ENCODE assay signal across 12 cellular contexts in the genomic region with DNA sequence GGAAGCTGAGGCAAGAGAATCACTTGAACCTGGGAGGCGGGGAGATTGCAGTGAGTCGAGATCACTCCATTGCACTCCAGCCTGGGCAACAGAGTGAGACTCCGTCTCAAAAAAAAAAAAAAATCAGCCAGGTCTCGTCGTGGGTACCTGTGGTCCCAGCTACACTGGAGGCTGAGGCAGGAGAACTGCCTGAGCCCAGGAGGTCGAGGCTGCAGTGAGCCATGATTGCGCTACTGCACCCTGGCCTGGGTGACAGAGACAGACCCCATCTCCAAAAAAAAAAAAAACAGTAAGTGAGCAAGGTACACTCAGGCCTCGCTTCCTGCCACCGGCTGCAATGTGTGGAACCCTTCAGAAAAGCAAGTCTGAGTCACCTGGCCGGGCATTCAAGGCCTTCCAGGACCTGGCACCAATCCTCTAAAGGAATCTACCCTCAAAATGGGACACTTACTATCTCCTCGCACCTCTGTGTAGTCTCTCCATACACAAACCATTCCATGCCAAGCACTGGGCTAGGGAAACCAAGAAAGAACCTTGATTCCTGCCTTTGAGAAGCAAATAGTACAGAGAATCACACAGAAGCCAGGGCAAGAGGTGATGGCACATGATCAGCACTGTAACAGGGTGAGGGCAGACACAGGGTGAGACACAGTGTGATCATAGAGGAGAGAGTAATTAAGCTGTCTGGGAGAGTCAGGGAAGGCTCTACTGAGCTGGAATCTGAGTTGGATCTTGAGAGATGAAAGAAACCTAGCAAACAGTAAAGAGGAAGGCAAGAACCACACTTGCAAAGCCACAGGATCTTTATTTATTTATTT. TPM values are rescaled to one million over a fixed set of nuclear protein-coding genes. Genes with fewer than 3 reads are reported as not detected.
DNase-seq lines count a peak whose midpoint lies in the region; TF ChIP-seq lines count a peak whose summit lies in the region.
"Had no signal": no experiment of that assay in that cellular context is flagged by ENCODE, and none has a peak within 500 bp of the region (broad histone marks: within the 10 kb centered on the region; RNA-seq: fewer than 3 reads in every experiment).

No MANE protein-coding gene starts in this region.

- TF ChIP-seq CTCF in right atrium auricular region (IDR thresholded peaks at IDR 0.05), result no peak

- peaks cover 48% of the 10 kb centered on the region for H3K36me3 Mint-ChIP-seq in activated T-cell treated with anti-CD3 and anti-CD28 coated beads, Interleukin-2, amount 50 U/mL, for 24 hours (ENCODE audit: low read depth)
- H3K36me3 Mint-ChIP-seq in activated CD4-positive, alpha-beta memory T cell treated with anti-CD3 and anti-CD28 coated beads, Interleukin-2, amount 10 ng/mL, durations not matched to agents 7 days and 5 days (ENCODE audit: low read depth), result peaks cover 46% of the 10 kb centered on the region
- H3K36me3 Mint-ChIP-seq in stimulated activated naive CD8-positive, alpha-beta T cell treated with anti-CD3 and anti-CD28 coated beads, Interleukin-15, Interleukin-2, amounts not matched to agents 100 ng/mL and 50 ng/mL, for 24 hours (ENCODE audit: low read depth), result peaks cover 37% of the 10 kb centered on the region

- H3K4me3 Mint-ChIP-seq in activated T-cell treated with anti-CD3 and anti-CD28 coated beads, Interleukin-2, amount 50 U/mL, for 24 hours, result no peak overlapping the region
- no peak overlapping the region for H3K4me3 Mint-ChIP-seq in activated CD4-positive, alpha-beta memory T cell treated with anti-CD3 and anti-CD28 coated beads, Interleukin-2, amount 10 ng/mL, durations not matched to agents 7 days and 5 days
- H3K4me3 Mint-ChIP-seq in stimulated activated naive CD8-positive, alpha-beta T cell treated with anti-CD3 and anti-CD28 coated beads, Interleukin-15, Interleukin-2, amounts not matched to agents 100 ng/mL and 50 ng/mL, for 24 hours, result no peak overlapping the region

- DNase-seq in activated T-cell treated with anti-CD3 and anti-CD28 coated beads, Interleukin-2, amount 50 U/mL, for 24 hours, result no peak
- DNase-seq in activated T-cell treated with anti-CD3 and anti-CD28 coated beads for 4 hours, result no peak
- no peak for DNase-seq in activated CD4-positive, alpha-beta memory T cell treated with anti-CD3 and anti-CD28 coated beads, Interleukin-2, amount 10 ng/mL, durations not matched to agents 7 days and 5 days
- no peak for DNase-seq in right atrium auricular region (ENCODE audit: low spot score)
- no peak for DNase-seq in cerebellar nuclear complex (lab: John Stamatoyannopoulos, UW)
- no peak for DNase-seq in NCI-H524 treated with DMSO at 0.1 percent for 48 hours (lab: John Stamatoyannopoulos, UW)
- DNase-seq in epidermal melanocyte (ENCODE audit: insufficient read length, low spot score), result no peak
- DNase-seq: H7, lower lobe of right lung, NCI-H774 had no signal

- H3K27me3 Mint-ChIP-seq in activated T-cell treated with anti-CD3 and anti-CD28 coated beads, Interleukin-2, amount 50 U/mL, for 24 hours, result no peaks in the 10 kb centered on the region
- H3K27me3 Mint-ChIP-seq in activated CD4-positive, alpha-beta memory T cell treated with anti-CD3 and anti-CD28 coated beads, Interleukin-2, amount 10 ng/mL, durations not matched to agents 7 days and 5 days, result no peaks in the 10 kb centered on the region
- no peaks in the 10 kb centered on the region for H3K27me3 Mint-ChIP-seq in stimulated activated naive CD8-positive, alpha-beta T cell treated with anti-CD3 and anti-CD28 coated beads, Interleukin-15, Interleukin-2, amounts not matched to agents 100 ng/mL and 50 ng/mL, for 24 hours

- H3K27ac ChIP-seq in right atrium auricular region, result peak overlapping the region; percentile 76 to 93
- H3K27ac ChIP-seq: lower lobe of right lung had no signal

- no peaks in the 10 kb centered on the region for H3K27me3 ChIP-seq in right atrium auricular region

- no peak overlapping the region for H3K4me3 ChIP-seq in right atrium auricular region
- H3K4me3 ChIP-seq: lower lobe of right lung had no signal

- H3K9me3 Mint-ChIP-seq in activated T-cell treated with anti-CD3 and anti-CD28 coated beads, Interleukin-2, amount 50 U/mL, for 24 hours, result no peaks in the 10 kb centered on the region
- H3K9me3 Mint-ChIP-seq in activated CD4-positive, alpha-beta memory T cell treated with anti-CD3 and anti-CD28 coated beads, Interleukin-2, amount 10 ng/mL, durations not matched to agents 7 days and 5 days, result no peaks in the 10 kb centered on the region
- no peaks in the 10 kb centered on the region for H3K9me3 Mint-ChIP-seq in stimulated activated naive CD8-positive, alpha-beta T cell treated with anti-CD3 and anti-CD28 coated beads, Interleukin-15, Interleukin-2, amounts not matched to agents 100 ng/mL and 50 ng/mL, for 24 hours

- H3K4me1 Mint-ChIP-seq in activated T-cell treated with anti-CD3 and anti-CD28 coated beads, Interleukin-2, amount 50 U/mL, for 24 hours (ENCODE audit: low read depth), result peaks cover 66% of the 10 kb centered on the region
- H3K4me1 Mint-ChIP-seq in activated CD4-positive, alpha-beta memory T cell treated with anti-CD3 and anti-CD28 coated beads, Interleukin-2, amount 10 ng/mL, durations not matched to agents 7 days and 5 days, result peaks cover 69% of the 10 kb centered on the region
- H3K4me1 Mint-ChIP-seq in stimulated activated naive CD8-positive, alpha-beta T cell treated with anti-CD3 and anti-CD28 coated beads, Interleukin-15, Interleukin-2, amounts not matched to agents 100 ng/mL and 50 ng/mL, for 24 hours (ENCODE audit: low read depth), result peaks cover 70% of the 10 kb centered on the region

- H3K27ac Mint-ChIP-seq in activated T-cell treated with anti-CD3 and anti-CD28 coated beads, Interleukin-2, amount 50 U/mL, for 24 hours, result peak overlapping the region; percentile 88
- peak overlapping the region; percentile 76 for H3K27ac Mint-ChIP-seq in activated CD4-positive, alpha-beta memory T cell treated with anti-CD3 and anti-CD28 coated beads, Interleukin-2, amount 10 ng/mL, durations not matched to agents 7 days and 5 days
- H3K27ac Mint-ChIP-seq in stimulated activated naive CD8-positive, alpha-beta T cell treated with anti-CD3 and anti-CD28 coated beads, Interleukin-15, Interleukin-2, amounts not matched to agents 100 ng/mL and 50 ng/mL, for 24 hours, result peak overlapping the region; percentile 62

- POLR2A ChIA-PET in activated CD4-positive, alpha-beta memory T cell treated with anti-CD3 and anti-CD28 coated beads, Interleukin-2, amount 10 ng/mL, durations not matched to agents 7 days and 5 days (lab: Charles Lee), result interaction anchor here (0.9 to 2.0 kb wide), 3 partner anchors 10 to 34 kb away, joined by 3 to 6 read pairs (median 3); a partner anchor contains a TSS

- peaks cover 0 to 70% of the 10 kb centered on the region in 2 donors for H3K4me1 ChIP-seq in right atrium auricular region

- H3K36me3 ChIP-seq in right atrium auricular region, result no peaks in the 10 kb centered on the region

- no peaks in the 10 kb centered on the region for H3K9me3 ChIP-seq in right atrium auricular region
- H3K9me3 ChIP-seq: lower lobe of right lung had no signal

- CTCF ChIA-PET in activated CD4-positive, alpha-beta memory T cell treated with anti-CD3 and anti-CD28 coated beads, Interleukin-2, amount 10 ng/mL, durations not matched to agents 7 days and 5 days (lab: Charles Lee), result no interaction called here

RNA-seq across cellular contexts. Expression of a gene that starts 9.7 kb away (rescaled TPM):
- 100 to 1,000 TPM; 144 to 156 TPM for total RNA-seq in activated CD4-positive, alpha-beta memory T cell treated with anti-CD3 and anti-CD28 coated beads, Interleukin-2, amount 10 ng/mL, durations not matched to agents 7 days and 5 days
- total RNA-seq in right atrium auricular region, result 10 to 100 TPM; 72.3 to 80.9 TPM

RNA-seq across cellular contexts. Expression of a gene that starts 20.5 kb away (rescaled TPM):
- total RNA-seq in activated CD4-positive, alpha-beta memory T cell treated with anti-CD3 and anti-CD28 coated beads, Interleukin-2, amount 10 ng/mL, durations not matched to agents 7 days and 5 days, result 10 to 100 TPM; 74.9 to 84.2 TPM
- total RNA-seq in right atrium auricular region, result 10 to 100 TPM; 38.1 to 42.9 TPM

RNA-seq across cellular contexts. Expression of a gene that starts 26.4 kb away (rescaled TPM):
- 10 to 100 TPM; 82.8 to 92.9 TPM for total RNA-seq in activated CD4-positive, alpha-beta memory T cell treated with anti-CD3 and anti-CD28 coated beads, Interleukin-2, amount 10 ng/mL, durations not matched to agents 7 days and 5 days
- 100 to 1,000 TPM in 1 of 2 donors, 10 to 100 TPM in 1; 59.3 to 131 TPM for total RNA-seq in right atrium auricular region

RNA-seq across cellular contexts. Expression of a gene that starts 37.0 kb away (rescaled TPM):
- under 1 TPM in 1 of 2 experiments, not detected in 1; 0.18 TPM for total RNA-seq in activated CD4-positive, alpha-beta memory T cell treated with anti-CD3 and anti-CD28 coated beads, Interleukin-2, amount 10 ng/mL, durations not matched to agents 7 days and 5 days
- 10 to 100 TPM in 1 of 2 donors, 1 to 10 TPM in 1; 1.1 to 10.8 TPM for total RNA-seq in right atrium auricular region
- total RNA-seq: lower lobe of right lung, urinary bladder had no signal

RNA-seq across cellular contexts. Expression of a gene that starts 43.2 kb away (rescaled TPM):
- 100 to 1,000 TPM; 103 to 116 TPM for total RNA-seq in activated CD4-positive, alpha-beta memory T cell treated with anti-CD3 and anti-CD28 coated beads, Interleukin-2, amount 10 ng/mL, durations not matched to agents 7 days and 5 days
- total RNA-seq in right atrium auricular region, result 10 to 100 TPM; 46.9 to 53.3 TPM
